9 cellular contexts compared by ENCODE assay signal in the genomic region with DNA sequence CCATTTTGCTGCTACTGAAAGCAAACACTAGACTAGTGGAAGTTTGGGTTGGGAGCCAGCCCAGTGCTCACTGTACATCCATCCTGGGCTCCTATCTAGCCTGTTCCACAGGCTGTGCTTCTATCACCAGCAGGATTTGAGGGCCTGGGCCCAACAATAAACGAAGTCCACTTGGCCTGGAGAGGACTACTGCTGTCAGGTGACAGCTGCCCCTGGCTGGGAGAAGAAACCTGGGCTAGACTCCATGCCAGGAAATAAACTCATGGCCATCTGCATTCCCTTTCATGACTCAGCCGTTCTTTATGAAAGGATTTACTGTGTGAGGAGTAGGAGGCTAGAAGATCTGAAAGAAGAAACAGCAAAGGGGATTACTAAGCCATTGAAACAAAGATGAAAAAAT. TPM values are rescaled to one million over a fixed set of nuclear protein-coding genes. Genes with fewer than 3 reads are reported as not detected.
DNase-seq lines count a peak whose midpoint lies in the region; TF ChIP-seq lines count a peak whose summit lies in the region.
"Had no signal": no experiment of that assay in that cellular context is flagged by ENCODE, and none has a peak within 500 bp of the region (broad histone marks: within the 10 kb centered on the region; RNA-seq: fewer than 3 reads in every experiment).

No MANE protein-coding gene starts in this region.

- in situ Hi-C loops in brain microvascular endothelial cell (cut with HindIII; ENCODE audit: low pct_ligation_motif_present, low sequenced_read_pairs), result no loop called here

- peak overlapping the region; percentile 58 for H3K27ac ChIP-seq in brain microvascular endothelial cell
- no peak overlapping the region for H3K27ac ChIP-seq in uterus

- no peak for TF ChIP-seq POLR2A in uterus (IDR thresholded peaks at IDR 0.05)

- H3K36me3 ChIP-seq in brain microvascular endothelial cell (replicated peaks) (no peaks in the 10 kb centered on the region), uterus (no peaks in the 10 kb centered on the region)

- DNase-seq in A172 (ENCODE audit: low spot score) (peak; percentile 94), HT1080 (ENCODE audit: low read depth) (peak; percentile 97), brain microvascular endothelial cell (peak; percentile 81), inferior parietal cortex (ENCODE audit: extremely low spot score) (peak; percentile 85), activated gamma-delta T cell treated with Interleukin-2 at 50 U/mL for 16 hours (no peak), uterus (no peak), NCI-H2227 treated with DMSO at 0.1 percent for 48 hours (lab: John Stamatoyannopoulos, UW) (no peak), activated T-cell treated with anti-CD3 and anti-CD28 coated beads for 4 hours (no peak)
- DNase-seq: CD8-positive, alpha-beta memory T cell had no signal

- H3K4me3 ChIP-seq in brain microvascular endothelial cell (ENCODE audit: low read depth, low read length) (no peak overlapping the region), uterus (no peak overlapping the region)

- H3K27me3 ChIP-seq in brain microvascular endothelial cell (replicated peaks), result no peaks in the 10 kb centered on the region
- no peaks in the 10 kb centered on the region for H3K27me3 ChIP-seq in uterus

- intact Hi-C loops in uterus (cut with DNase I; ENCODE audit: low total_unique reads), result no loop called here

- no peak for TF ChIP-seq CTCF in brain microvascular endothelial cell (IDR thresholded peaks at IDR 0.05; ENCODE audit: low read depth, low read length, missing control alignments)
- no peak for TF ChIP-seq CTCF in uterus (IDR thresholded peaks at IDR 0.05)

- no peaks in the 10 kb centered on the region for H3K9me3 ChIP-seq in uterus

- no peaks in the 10 kb centered on the region for H3K4me1 ChIP-seq in uterus

RNA-seq across cellular contexts. Expression of a gene that starts 35.5 kb away (rescaled TPM):
- total RNA-seq in A172 (2014; rRNA removed; shearing (Covaris generic)), result 1.1 and 1.2 TPM in 2 replicates
- total RNA-seq in HT1080 (2014; rRNA removed; shearing (Covaris generic)), result 1.5 and 1.9 TPM in 2 replicates
- 1.6 and 2.4 TPM in 2 replicates for polyA plus RNA-seq in HT1080 (2015; cell fraction: cytosol; rRNA removed)
- 5.3 and 8.0 TPM in 2 replicates for polyA plus RNA-seq in HT1080 (2015; cell fraction: nucleus; rRNA removed)
- 1 to 10 TPM in 3 of 4 donors, not detected in 1; 1.3 to 8.5 (median 2.9) TPM for total RNA-seq in uterus

RNA-seq across cellular contexts. Expression of a gene that starts 49.5 kb away (rescaled TPM):
- total RNA-seq in A172 (2014; rRNA removed; shearing (Covaris generic)), result 154 and 167 TPM in 2 replicates
- 59.8 and 81.1 TPM in 2 replicates for total RNA-seq in HT1080 (2014; rRNA removed; shearing (Covaris generic))
- polyA plus RNA-seq in HT1080 (2015; cell fraction: cytosol; rRNA removed), result 105 and 111 TPM in 2 replicates
- 55.0 and 55.1 TPM in 2 replicates for polyA plus RNA-seq in HT1080 (2015; cell fraction: nucleus; rRNA removed)
- total RNA-seq in uterus, result 10 to 100 TPM in 3 of 4 donors, 1 to 10 TPM in 1; 7.9 to 69.3 (median 29.2) TPM

Comparison
In these comparisons a context has a peak if more than half of its experiments do, and no peak if none do; other contexts are left out.
1. DNase-seq: peak in A172 (single experiment), HT1080 (single experiment), brain microvascular endothelial cell (single experiment) and inferior parietal cortex (single experiment); none in activated gamma-delta T cell treated with Interleukin-2 at 50 U/mL for 16 hours (single experiment), uterus (0 of 2), NCI-H2227 treated with DMSO at 0.1 percent for 48 hours (single experiment) and activated T-cell treated with anti-CD3 and anti-CD28 coated beads for 4 hours (single experiment).